Comparison of ENCODE assay signal across 19 cellular contexts in genomic region chr11:122478986-122479385, GRCh38.
"Had no signal": no experiment of that assay in that cellular context is flagged by ENCODE, and none has a peak within 500 bp of the region (broad histone marks: within the 10 kb centered on the region; RNA-seq: fewer than 3 reads in every experiment).

No MANE protein-coding gene starts in this region.

- H3K4me3 Mint-ChIP-seq: activated B cell treated with CpG ODN at 0.5 μM for 24 hours; activated CD8-positive, alpha-beta T cell treated with anti-CD3 and anti-CD28 coated beads for 36 hours; activated naive CD4-positive, alpha-beta T cell treated with anti-CD3 and anti-CD28 coated beads, Interleukin-2, amount 50 U/mL, for 24 hours; immature natural killer cell; natural killer cell treated with Interleukin-12 subunit alpha and Interleukin-12 subunit beta and Interleukin-15 and Interleukin-18, amount 100 ng/mL, for 72 hours had no signal

- H3K27ac Mint-ChIP-seq: activated B cell treated with CpG ODN at 0.5 μM for 24 hours; activated CD8-positive, alpha-beta T cell treated with anti-CD3 and anti-CD28 coated beads for 36 hours; activated naive CD4-positive, alpha-beta T cell treated with anti-CD3 and anti-CD28 coated beads, Interleukin-2, amount 50 U/mL, for 24 hours; immature natural killer cell; natural killer cell treated with Interleukin-12 subunit alpha and Interleukin-12 subunit beta and Interleukin-15 and Interleukin-18, amount 100 ng/mL, for 72 hours had no signal

- H3K4me3 ChIP-seq: body of pancreas, esophagus muscularis mucosa, heart left ventricle, stomach, testis, upper lobe of right lung had no signal

- H3K27ac ChIP-seq: body of pancreas, esophagus muscularis mucosa, heart left ventricle, stomach, testis, upper lobe of right lung had no signal

- H3K4me1 ChIP-seq: body of pancreas, esophagus muscularis mucosa, stomach, testis, upper lobe of right lung had no signal

- H3K27me3 ChIP-seq: body of pancreas, esophagus muscularis mucosa, heart left ventricle, stomach, testis, upper lobe of right lung had no signal

- H3K36me3 ChIP-seq: esophagus muscularis mucosa, heart left ventricle, stomach, upper lobe of right lung had no signal

- ATAC-seq: activated CD8-positive, alpha-beta T cell treated with anti-CD3 and anti-CD28 coated beads for 36 hours; body of pancreas; natural killer cell treated with Interleukin-12 subunit alpha and Interleukin-12 subunit beta and Interleukin-15 and Interleukin-18, amount 100 ng/mL, for 72 hours; upper lobe of right lung had no signal

- DNase-seq: activated B cell treated with CpG ODN at 0.5 μM for 24 hours; activated CD4-positive, alpha-beta T cell treated with anti-CD3 and anti-CD28 coated beads for 48 hours; activated CD8-positive, alpha-beta T cell treated with anti-CD3 and anti-CD28 coated beads for 36 hours; activated effector memory CD4-positive, alpha-beta T cell treated with anti-CD3 and anti-CD28 coated beads, Interleukin-2, amount 50 U/mL, for 16 hours; activated T-cell treated with anti-CD3 and anti-CD28 coated beads, Interleukin-2, amount 50 U/mL, for 48 hours; amygdala; body of pancreas; caudate nucleus; heart left ventricle; immature natural killer cell; mesendoderm; stimulated activated CD4-positive, alpha-beta T cell treated with anti-CD3 and anti-CD28 coated beads, Interleukin-12 subunit alpha, Interleukin-12 subunit beta, amount 100 ng/mL, for 4 hours; stimulated activated CD4-positive, alpha-beta T cell treated with anti-CD3 and anti-CD28 coated beads, Interleukin-2, amount 100 ng/mL, for 24 hours; stomach; testis; upper lobe of right lung had no signal

- H3K4me1 Mint-ChIP-seq: activated B cell treated with CpG ODN at 0.5 μM for 24 hours; activated naive CD4-positive, alpha-beta T cell treated with anti-CD3 and anti-CD28 coated beads, Interleukin-2, amount 50 U/mL, for 24 hours; immature natural killer cell had no signal

- H3K9me3 ChIP-seq: body of pancreas, testis had no signal
